In the genomic region with DNA sequence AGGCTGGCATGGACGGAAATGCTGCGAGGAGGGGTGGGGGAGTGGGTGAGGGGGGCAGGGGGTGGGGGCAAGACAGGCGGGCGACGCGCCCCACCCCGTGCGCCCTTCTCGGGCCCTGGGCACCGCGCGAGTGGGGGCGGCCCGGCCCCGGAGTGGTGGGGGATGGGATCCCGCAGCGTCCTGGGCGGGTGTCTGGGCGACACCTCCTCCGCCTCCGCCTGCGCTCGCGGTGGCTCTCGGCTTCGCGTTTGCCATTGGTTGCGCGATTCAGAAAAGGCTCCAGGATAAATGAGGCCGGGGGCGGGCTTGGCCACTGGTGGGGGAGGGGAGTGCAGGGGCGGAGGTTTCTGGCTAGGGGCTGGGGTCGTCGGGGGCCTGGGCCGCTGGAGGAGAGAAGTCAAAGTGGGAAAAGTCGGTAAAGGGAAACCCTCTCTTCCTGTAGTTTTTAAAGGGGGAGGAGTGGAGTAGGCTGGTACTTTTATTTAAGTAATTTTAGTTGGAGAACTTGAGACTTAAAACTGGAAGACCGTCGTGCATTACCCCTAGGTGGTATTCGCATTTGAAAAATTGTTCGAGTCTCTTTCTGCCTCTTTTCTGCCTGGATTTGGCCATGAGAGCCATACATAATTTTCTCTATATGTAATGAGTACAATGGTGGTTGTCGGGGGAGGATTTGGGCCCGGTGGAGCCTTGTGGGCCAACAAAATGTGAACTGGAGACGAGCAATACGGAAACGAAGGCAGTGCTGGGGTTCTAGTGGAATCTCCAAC, we compare ENCODE assay signal across 8 cellular contexts. TPM values are rescaled to one million over a fixed set of nuclear protein-coding genes. Genes with fewer than 3 reads are reported as not detected.
DNase-seq lines count a peak whose midpoint lies in the region; ATAC-seq and TF ChIP-seq lines count a peak whose summit lies in the region.

No MANE protein-coding gene starts in this region.

- DNase-seq in COR-L47 (lab: John Stamatoyannopoulos, UW) = peak; percentile 88
- DNase-seq in KBM-7 = peak; percentile 85
- peak; percentile 89 for DNase-seq in RKO (ENCODE audit: low spot score)
- DNase-seq in cardiac fibroblast (ENCODE audit: low read depth in 2 of 2) = peak; percentile 58 to 81
- no peak for DNase-seq in left lobe of liver (ENCODE audit: low spot score)
- no peak for DNase-seq in globus pallidus (ENCODE audit: low spot score)

- in situ Hi-C loops in KBM-7 (cut with MboI; ENCODE audit: low pct_unique_long_range_greater_than_20kb, low sequenced_read_pairs) = no loop called here

- ATAC-seq in GM19324 (IDR thresholded peaks at IDR 0.05; ENCODE audit: low FRiP score, unreplicated experiment) (peak; percentile 28), left lobe of liver (no peak)

- no peaks in the 10 kb centered on the region for H3K9me3 ChIP-seq in mucosa of rectum (ENCODE audit: control insufficient read depth in 2 of 2, low read length in 2 of 2)

- H3K9ac ChIP-seq in mucosa of rectum (ENCODE audit: low read depth in 1 of 2, low read length in 2 of 2) = no peak overlapping the region

- H3K27me3 ChIP-seq in mucosa of rectum (ENCODE audit: control insufficient read depth in 2 of 2, insufficient read depth in 2 of 2, low read length in 2 of 2) = peaks cover 75 to 93% of the 10 kb centered on the region in 2 donors

- H3K4me3 ChIP-seq in cardiac fibroblast (replicated peaks in 1 of 2; ENCODE audit: low read depth in 2 of 2, low read length in 2 of 2) (peak overlapping the region; percentile 82 to 91), mucosa of rectum (ENCODE audit: low read length in 2 of 2) (peak overlapping the region; percentile 20 to 56)

- no peak overlapping the region for H3K27ac ChIP-seq in mucosa of rectum (ENCODE audit: low read depth in 2 of 2, low read length in 2 of 2)

- H3K36me3 ChIP-seq in mucosa of rectum (ENCODE audit: control insufficient read depth in 2 of 2, insufficient read depth in 2 of 2, low read length in 2 of 2) = no peaks in the 10 kb centered on the region

- H3K4me1 ChIP-seq in mucosa of rectum (ENCODE audit: control insufficient read depth in 2 of 2, insufficient read depth in 2 of 2, low read length in 2 of 2) = peaks cover 28% of the 10 kb centered on the region in 2 donors

- no peak for TF ChIP-seq CTCF in cardiac fibroblast (IDR thresholded peaks at IDR 0.05; ENCODE audit: low read depth, low read length)

RNA-seq across cellular contexts. Expression of gene IGF2BP3, which starts 1.0 kb away (rescaled TPM):
- 0.78 TPM for total RNA-seq in left lobe of liver

Comparison
In these comparisons a context has a peak if more than half of its experiments do, and no peak if none do; other contexts are left out.
1. DNase-seq: peak in COR-L47 (single experiment), KBM-7 (single experiment), RKO (single experiment) and cardiac fibroblast (2 of 2); none in left lobe of liver (single experiment) and globus pallidus (single experiment).